22 cellular contexts compared by ENCODE assay signal in the genomic region with DNA sequence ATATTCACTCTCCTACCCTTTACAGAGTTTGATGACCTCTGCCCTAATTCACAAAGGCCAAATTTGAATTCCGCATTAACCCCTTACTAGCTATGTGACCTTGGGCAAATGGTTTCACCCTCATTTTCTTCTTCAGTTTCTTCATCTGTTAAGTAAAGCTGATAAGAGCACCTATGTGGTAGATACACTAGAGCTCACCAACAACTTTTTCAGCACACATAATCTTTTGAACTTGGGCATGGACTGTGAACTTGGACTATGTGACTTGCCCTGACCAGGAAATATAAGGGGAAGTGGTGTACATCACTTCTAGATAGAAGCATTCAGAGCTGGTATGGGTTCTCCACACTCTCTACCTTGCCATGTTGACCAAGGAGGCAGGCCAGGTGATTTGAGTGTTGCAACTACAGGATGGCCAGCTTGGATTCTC.
DNase-seq lines count a peak whose midpoint lies in the region; ATAC-seq and TF ChIP-seq lines count a peak whose summit lies in the region.
"Had no signal": no experiment of that assay in that cellular context is flagged by ENCODE, and none has a peak within 500 bp of the region (broad histone marks: within the 10 kb centered on the region; RNA-seq: fewer than 3 reads in every experiment).

No MANE protein-coding gene starts in this region.

- H3K9ac ChIP-seq in OCI-LY1 (ENCODE audit: low read length): no peak overlapping the region
- H3K9ac ChIP-seq in duodenal mucosa (ENCODE audit: low read depth in 1 of 2, low read length in 2 of 2): no peak overlapping the region
- no peak overlapping the region for H3K9ac ChIP-seq in liver (ENCODE audit: low read depth in 1 of 2, low read length in 2 of 2)

- no peak for TF ChIP-seq CTCF in OCI-LY1 (IDR thresholded peaks at IDR 0.05; ENCODE audit: low read length)
- no peak for TF ChIP-seq CTCF in liver (IDR thresholded peaks at IDR 0.05; ENCODE audit: low read depth, low read length, missing input control)

- H3K4me1 ChIP-seq in OCI-LY1 (ENCODE audit: insufficient read depth, low read length, severe bottlenecking) (peaks cover 92% of the 10 kb centered on the region), duodenal mucosa (ENCODE audit: control insufficient read depth in 1 of 2, insufficient read depth in 2 of 2, low read length in 2 of 2) (peaks cover 28 to 32% of the 10 kb centered on the region in 2 donors), liver (ENCODE audit: control insufficient read depth in 4 of 4, insufficient read depth in 4 of 4, low read length in 3 of 4) (peaks cover 11 to 39% (median 36%) of the 10 kb centered on the region in 4 donors)

- WGBS in liver: 43% methylated on average over 1 of the region's 1 CpG

- TF ChIP-seq RAD21 in liver (IDR thresholded peaks at IDR 0.05): peak in 1 of 2 donors; percentile 38

- H3K4me3 ChIP-seq in OCI-LY1 (ENCODE audit: low read depth, low read length, poor library complexity, severe bottlenecking) (no peak overlapping the region), duodenal mucosa (ENCODE audit: low read depth in 1 of 2, low read length in 2 of 2) (no peak overlapping the region), liver (ENCODE audit: low read depth in 1 of 3, low read length in 3 of 3) (no peak overlapping the region)

- no peaks in the 10 kb centered on the region for H3K79me2 ChIP-seq in OCI-LY1 (ENCODE audit: insufficient read depth, low read length)

- H3K27me3 ChIP-seq in OCI-LY1 (ENCODE audit: insufficient read depth, low read length): no peaks in the 10 kb centered on the region
- H3K27me3 ChIP-seq in duodenal mucosa (ENCODE audit: control insufficient read depth in 1 of 2, insufficient read depth in 2 of 2, low read length in 2 of 2): no peaks in the 10 kb centered on the region
- H3K27me3 ChIP-seq in liver (ENCODE audit: control insufficient read depth in 4 of 4, insufficient read depth in 4 of 4, low read length in 3 of 4): no peaks in the 10 kb centered on the region

- no peak overlapping the region for H3K4me2 ChIP-seq in OCI-LY1 (ENCODE audit: low read length)

- H3K9me2 ChIP-seq in OCI-LY1 (ENCODE audit: low read depth, low read length): no peaks in the 10 kb centered on the region

- no peaks in the 10 kb centered on the region for H4K20me1 ChIP-seq in OCI-LY1 (ENCODE audit: insufficient read depth, low read length)

- DNase-seq in renal cortical epithelial cell (ENCODE audit: low read depth) (peak; percentile 11), kidney tubule cell (ENCODE audit: low spot score) (no peak), CD1c-positive myeloid dendritic cell (ENCODE audit: extremely low spot score) (no peak)
- DNase-seq: EL, GF-D8, H7, KBM-7, MV-4-11, NCI-H1105 treated with DMSO at 0.1 percent for 48 hours, NCI-H1694, NCI-H2081, NCI-H2171, NCI-H345, NCI-H524, NCI-H774, OCI-M1, SHP77 had no signal

- ATAC-seq in GM19035 (IDR thresholded peaks at IDR 0.05; ENCODE audit: unreplicated experiment) (no peak), HG02852 (IDR thresholded peaks at IDR 0.05; ENCODE audit: unreplicated experiment) (no peak)

- H3F3A ChIP-seq in OCI-LY1 (ENCODE audit: insufficient read depth, low read length): peaks cover 5% of the 10 kb centered on the region; the same call in 1 of the 2 replicates

- H3K9me3 ChIP-seq in OCI-LY1 (ENCODE audit: low read length): 0 out of 2 replicates have a peak, but pooled peaks cover 3% of the 10 kb centered on the region
- no peaks in the 10 kb centered on the region for H3K9me3 ChIP-seq in duodenal mucosa (ENCODE audit: control insufficient read depth in 1 of 2, low read length in 2 of 2)
- H3K9me3 ChIP-seq in liver (ENCODE audit: control insufficient read depth in 4 of 4, low read length in 3 of 4): no peaks in the 10 kb centered on the region

- H3K36me3 ChIP-seq in OCI-LY1 (ENCODE audit: insufficient read depth, low read length) (peaks cover 10% of the 10 kb centered on the region), duodenal mucosa (ENCODE audit: control insufficient read depth in 1 of 2, insufficient read depth in 2 of 2, low read length in 2 of 2) (no peaks in the 10 kb centered on the region), liver (ENCODE audit: control insufficient read depth in 4 of 4, insufficient read depth in 3 of 4, low read depth in 1 of 4, low read length in 3 of 4) (no peaks in the 10 kb centered on the region)

- H3K27ac ChIP-seq in OCI-LY1 (ENCODE audit: low read depth, low read length, poor library complexity, severe bottlenecking) (peak overlapping the region; percentile 99), duodenal mucosa (ENCODE audit: low read depth, low read length) (peak overlapping the region; percentile 15), liver (ENCODE audit: low read depth in 1 of 2, low read length in 2 of 2) (peak overlapping the region; percentile 84 to 88)

- no peak overlapping the region for H2AFZ ChIP-seq in OCI-LY1 (ENCODE audit: low read length)

TF ChIP-seq in liver, 16 proteins besides CTCF, POLR2A, EP300 and RAD21:
- TF ChIP-seq HNF4A (conservative IDR thresholded peaks at IDR 0.05) (peak; percentile 94 to 96), HNF4G (IDR thresholded peaks at IDR 0.05) (peak; percentile 85), FOXA1 (IDR thresholded peaks at IDR 0.05) (peak; percentile 56), EGR1 (IDR thresholded peaks at IDR 0.05; ENCODE audit: low read depth in 2 of 2) (peak in 1 of 2 donors; percentile 48), GABPA (IDR thresholded peaks at IDR 0.05 in 1 of 2, conservative IDR thresholded peaks at IDR 0.05 in 1 of 2) (no peak), FOXA2 (IDR thresholded peaks at IDR 0.05) (peak; percentile 49), RXRA (IDR thresholded peaks at IDR 0.05) (peak; percentile 62 to 69), TAF1 (conservative IDR thresholded peaks at IDR 0.05) (no peak)
- TF ChIP-seq, protein P1, sequence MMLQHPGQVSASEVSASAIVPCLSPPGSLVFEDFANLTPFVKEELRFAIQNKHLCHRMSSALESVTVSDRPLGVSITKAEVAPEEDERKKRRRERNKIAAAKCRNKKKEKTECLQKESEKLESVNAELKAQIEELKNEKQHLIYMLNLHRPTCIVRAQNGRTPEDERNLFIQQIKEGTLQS (IDR thresholded peaks at IDR 0.05): no peak
- TF ChIP-seq, protein P2, sequence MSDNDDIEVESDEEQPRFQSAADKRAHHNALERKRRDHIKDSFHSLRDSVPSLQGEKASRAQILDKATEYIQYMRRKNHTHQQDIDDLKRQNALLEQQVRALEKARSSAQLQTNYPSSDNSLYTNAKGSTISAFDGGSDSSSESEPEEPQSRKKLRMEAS (IDR thresholded peaks at IDR 0.05): peak; percentile 78
- TF ChIP-seq, protein P3, sequence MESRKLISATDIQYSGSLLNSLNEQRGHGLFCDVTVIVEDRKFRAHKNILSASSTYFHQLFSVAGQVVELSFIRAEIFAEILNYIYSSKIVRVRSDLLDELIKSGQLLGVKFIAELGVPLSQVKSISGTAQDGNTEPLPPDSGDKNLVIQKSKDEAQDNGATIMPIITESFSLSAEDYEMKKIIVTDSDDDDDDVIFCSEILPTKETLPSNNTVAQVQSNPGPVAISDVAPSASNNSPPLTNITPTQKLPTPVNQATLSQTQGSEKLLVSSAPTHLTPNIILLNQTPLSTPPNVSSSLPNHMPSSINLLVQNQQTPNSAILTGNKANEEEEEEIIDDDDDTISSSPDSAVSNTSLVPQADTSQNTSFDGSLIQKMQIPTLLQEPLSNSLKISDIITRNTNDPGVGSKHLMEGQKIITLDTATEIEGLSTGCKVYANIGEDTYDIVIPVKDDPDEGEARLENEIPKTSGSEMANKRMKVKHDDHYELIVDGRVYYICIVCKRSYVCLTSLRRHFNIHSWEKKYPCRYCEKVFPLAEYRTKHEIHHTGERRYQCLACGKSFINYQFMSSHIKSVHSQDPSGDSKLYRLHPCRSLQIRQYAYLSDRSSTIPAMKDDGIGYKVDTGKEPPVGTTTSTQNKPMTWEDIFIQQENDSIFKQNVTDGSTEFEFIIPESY (IDR thresholded peaks at IDR 0.05): no peak

Comparison
In these comparisons a context has a peak if more than half of its experiments do, and no peak if none do; other contexts are left out.
1. H3K27ac ChIP-seq: peak in every context shown above with its lines; median percentile 99 in OCI-LY1; 86 in liver; 15 in duodenal mucosa.